Comparison of ENCODE assay signal across 9 cellular contexts in the genomic region with DNA sequence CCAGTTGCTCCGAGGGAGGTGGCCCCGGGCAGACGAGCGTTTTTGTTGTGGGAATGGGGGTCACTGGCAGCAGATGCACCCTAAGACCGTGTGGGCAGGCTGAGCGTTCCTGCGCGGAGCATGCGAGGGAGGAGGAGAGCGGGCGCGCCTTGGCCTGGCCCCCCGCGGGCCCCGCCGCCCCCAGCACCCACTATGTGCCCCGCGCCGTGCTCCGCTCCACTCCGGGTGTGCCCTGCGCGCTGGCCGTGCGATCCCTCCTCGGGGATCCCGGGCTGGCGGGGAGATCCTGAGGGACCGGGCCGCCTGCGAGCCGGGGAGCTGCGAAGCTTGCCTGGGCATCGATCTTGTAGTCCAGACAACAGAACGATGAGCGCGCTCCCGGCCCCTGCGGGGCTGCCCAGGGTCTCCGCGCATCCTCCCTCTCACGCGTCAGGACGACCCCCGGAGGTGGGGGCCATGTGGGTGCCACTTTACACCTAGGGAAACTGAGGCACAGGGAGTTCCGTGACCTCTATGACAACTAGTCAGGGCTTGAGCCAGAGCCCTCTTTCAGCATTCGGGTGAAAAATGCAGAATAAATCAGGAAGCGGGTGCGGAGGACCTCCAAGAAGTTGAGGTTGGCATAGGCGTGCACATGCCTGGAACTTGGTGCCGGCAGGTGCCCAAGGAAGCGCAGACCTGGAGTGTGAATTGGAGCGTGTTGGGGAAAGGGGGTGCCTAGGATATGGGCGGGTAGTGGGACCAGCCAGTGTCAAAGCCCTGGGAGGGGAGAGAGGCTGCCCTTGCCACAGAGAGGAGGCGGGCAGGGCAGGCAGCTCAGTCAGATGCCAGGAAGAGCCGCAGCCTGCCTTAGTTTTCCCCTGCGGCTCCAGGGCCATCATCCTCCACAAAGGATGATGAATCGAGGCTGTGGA. TPM values are rescaled to one million over a fixed set of nuclear protein-coding genes. Genes with fewer than 3 reads are reported as not detected.
DNase-seq lines count a peak whose midpoint lies in the region; ATAC-seq, FAIRE-seq and TF ChIP-seq lines count a peak whose summit lies in the region.
"Had no signal": no experiment of that assay in that cellular context is flagged by ENCODE, and none has a peak within 500 bp of the region (broad histone marks: within the 10 kb centered on the region; RNA-seq: fewer than 3 reads in every experiment).

No MANE protein-coding gene starts in this region.

- POLR2A ChIA-PET in endothelial cell of umbilical vein (lab: Charles Lee): no interaction called here

- no peak for TF ChIP-seq POLR2A in endothelial cell of umbilical vein (IDR thresholded peaks at IDR 0.05; ENCODE audit: low read depth, low read length)

- H3K36me3 Mint-ChIP-seq in natural killer cell treated with Interleukin-12 subunit alpha and Interleukin-12 subunit beta and Interleukin-15 and Interleukin-18, amount 100 ng/mL, for 72 hours: no peaks in the 10 kb centered on the region

- dilution Hi-C loops in endothelial cell of umbilical vein (cut with MboI; ENCODE audit: extremely low pct_ligation_motif_present, low sequenced_read_pairs): no loop called here

- H3K27ac ChIP-seq in SJSA1 (peak overlapping the region; percentile 91), endothelial cell of umbilical vein (ENCODE audit: insufficient read depth, low read depth, low read length) (peak overlapping the region; percentile 88)

- no peaks in the 10 kb centered on the region for H3K9me1 ChIP-seq in endothelial cell of umbilical vein (replicated peaks; ENCODE audit: control insufficient read depth, extremely low read depth, insufficient read depth, low read length)

- no peak for TF ChIP-seq CTCF in endothelial cell of umbilical vein (IDR thresholded peaks at IDR 0.05; ENCODE audit: extremely low read depth in 1 of 2, insufficient read depth in 1 of 2, low read depth in 1 of 2, low read length in 2 of 2)

- peaks cover 0 to 6% of the 10 kb centered on the region in 2 donors for H3K27me3 Mint-ChIP-seq in natural killer cell treated with Interleukin-12 subunit alpha and Interleukin-12 subunit beta and Interleukin-15 and Interleukin-18, amount 100 ng/mL, for 72 hours

- peaks cover 29 to 36% of the 10 kb centered on the region in 2 donors for H3K4me1 Mint-ChIP-seq in natural killer cell treated with Interleukin-12 subunit alpha and Interleukin-12 subunit beta and Interleukin-15 and Interleukin-18, amount 100 ng/mL, for 72 hours (ENCODE audit: low read depth in 2 of 2)

- peaks cover 30% of the 10 kb centered on the region for H3K79me2 ChIP-seq in endothelial cell of umbilical vein (ENCODE audit: control insufficient read depth, insufficient read depth, low read length)

- H3K4me3 ChIP-seq in SJSA1: peak overlapping the region; percentile 76
- H3K4me3 ChIP-seq in endothelial cell of umbilical vein (replicated peaks in 1 of 3; ENCODE audit: insufficient read depth in 1 of 3, low read depth in 1 of 3, low read length in 3 of 3): peak overlapping the region; percentile 49 to 84 (median 75)

- peak overlapping the region; percentile 86 for H2AFZ ChIP-seq in endothelial cell of umbilical vein (ENCODE audit: low read depth, low read length)

- H3K27ac Mint-ChIP-seq in natural killer cell treated with Interleukin-12 subunit alpha and Interleukin-12 subunit beta and Interleukin-15 and Interleukin-18, amount 100 ng/mL, for 72 hours: peak overlapping the region; percentile 58 to 85

- no peaks in the 10 kb centered on the region for H3K9me3 ChIP-seq in SJSA1 (replicated peaks)
- H3K9me3 ChIP-seq in endothelial cell of umbilical vein (replicated peaks; ENCODE audit: control insufficient read depth, insufficient read depth, low read length): no peaks in the 10 kb centered on the region

- peak overlapping the region; percentile 94 for H3K9ac ChIP-seq in endothelial cell of umbilical vein (replicated peaks; ENCODE audit: extremely low read depth, insufficient read depth, low read length)

- no peaks in the 10 kb centered on the region for H3K9me3 Mint-ChIP-seq in natural killer cell treated with Interleukin-12 subunit alpha and Interleukin-12 subunit beta and Interleukin-15 and Interleukin-18, amount 100 ng/mL, for 72 hours

- intact Hi-C loops in endothelial cell of umbilical vein (cut with micrococcal nuclease): no loop called here

- DNase-seq in activated gamma-delta T cell (lab: John Stamatoyannopoulos, UW) (peak; percentile 36), activated gamma-delta T cell treated with Interleukin-2 at 50 U/mL for 16 hours (no peak), SJSA1 (ENCODE audit: low read depth in 1 of 2, low spot score in 2 of 2) (peak in 1 of 2 experiments; percentile 33), endothelial cell of umbilical vein (ENCODE audit: low read depth, low spot score) (peak; percentile 17), OCI-M2 (lab: John Stamatoyannopoulos, UW; ENCODE audit: unreplicated experiment) (no peak), cerebellar cortex (ENCODE audit: low spot score) (no peak)
- no peak for DNase-seq in natural killer cell treated with Interleukin-12 subunit alpha and Interleukin-12 subunit beta and Interleukin-15 and Interleukin-18, amount 100 ng/mL, for 72 hours (ENCODE audit: low spot score)

- H4K20me1 ChIP-seq in endothelial cell of umbilical vein (replicated peaks; ENCODE audit: control insufficient read depth, extremely low read depth, insufficient read depth, low read length): peaks cover 7% of the 10 kb centered on the region

- CTCF ChIA-PET in endothelial cell of umbilical vein (lab: Charles Lee): no interaction called here

- peaks cover 14% of the 10 kb centered on the region for H3K4me1 ChIP-seq in SJSA1 (replicated peaks)
- peaks cover 15% of the 10 kb centered on the region for H3K4me1 ChIP-seq in endothelial cell of umbilical vein (ENCODE audit: control insufficient read depth, extremely low read depth, insufficient read depth, low read length)

- H3K27me3 ChIP-seq in SJSA1 (replicated peaks): peaks cover 9% of the 10 kb centered on the region; the same call in 1 of the 2 replicates
- peaks cover 0 to 6% of the 10 kb centered on the region in 2 experiments for H3K27me3 ChIP-seq in endothelial cell of umbilical vein (ENCODE audit: control insufficient read depth in 2 of 2, insufficient read depth in 2 of 2, low read length in 2 of 2)

- H3K36me3 ChIP-seq in SJSA1: peaks cover 4% of the 10 kb centered on the region
- H3K36me3 ChIP-seq in endothelial cell of umbilical vein (ENCODE audit: control insufficient read depth in 2 of 2, extremely low read depth in 1 of 2, insufficient read depth in 2 of 2, low read length in 2 of 2): no peaks in the 10 kb centered on the region

- H3K4me2 ChIP-seq in endothelial cell of umbilical vein (ENCODE audit: insufficient read depth, low read length): peak overlapping the region; percentile 67

- H3K4me3 Mint-ChIP-seq in natural killer cell treated with Interleukin-12 subunit alpha and Interleukin-12 subunit beta and Interleukin-15 and Interleukin-18, amount 100 ng/mL, for 72 hours: peak overlapping the region; percentile 69

- peak in 1 of 2 donors; percentile 3 for ATAC-seq in natural killer cell treated with Interleukin-12 subunit alpha and Interleukin-12 subunit beta and Interleukin-15 and Interleukin-18, amount 100 ng/mL, for 72 hours
- ATAC-seq in GM21447 (IDR thresholded peaks at IDR 0.05; ENCODE audit: unreplicated experiment): no peak

- BruUV-seq in endothelial cell of umbilical vein (replicated peaks; lab: Mats Ljungman, UMichigan): TSS peak; percentile 55

- no peak for FAIRE-seq in endothelial cell of umbilical vein (lab: Jason Lieb, UNC)
- FAIRE-seq: islet of Langerhans had no signal

TF ChIP-seq in endothelial cell of umbilical vein, 7 proteins besides CTCF, POLR2A, EP300 and RAD21:
- TF ChIP-seq, protein P1, sequence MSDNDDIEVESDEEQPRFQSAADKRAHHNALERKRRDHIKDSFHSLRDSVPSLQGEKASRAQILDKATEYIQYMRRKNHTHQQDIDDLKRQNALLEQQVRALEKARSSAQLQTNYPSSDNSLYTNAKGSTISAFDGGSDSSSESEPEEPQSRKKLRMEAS (IDR thresholded peaks at IDR 0.05; ENCODE audit: insufficient read depth, insufficient read length): no peak
- no peak for TF ChIP-seq POLR2AphosphoS5 (IDR thresholded peaks at IDR 0.05; ENCODE audit: insufficient read depth, low read depth, low read length)
- no peak for TF ChIP-seq JUN (IDR thresholded peaks at IDR 0.05; ENCODE audit: borderline replicate concordance, insufficient read depth, insufficient read length, low read depth)
- TF ChIP-seq GATA2 (IDR thresholded peaks at IDR 0.05; ENCODE audit: insufficient read depth, insufficient read length, low read depth, low read length): no peak
- TF ChIP-seq MYC (IDR thresholded peaks at IDR 0.05; ENCODE audit: low read depth, low read length): no peak
- TF ChIP-seq FOS (IDR thresholded peaks at IDR 0.05; ENCODE audit: borderline replicate concordance, insufficient read depth, low read length): no peak
- TF ChIP-seq EZH2 (IDR thresholded peaks at IDR 0.05; ENCODE audit: borderline replicate concordance, low read depth, low read length, severe bottlenecking): no peak

RNA-seq across cellular contexts. Expression of gene KMT5B, which starts 1.3 kb away (rescaled TPM):
- 57.2 and 58.8 TPM in 2 replicates for total RNA-seq in SJSA1 (2014; rRNA removed; shearing (Covaris generic))
- total RNA-seq in endothelial cell of umbilical vein: 35.6 and 36.3 TPM in 2 replicates
- 7.1 and 10.1 TPM in 2 replicates for polyA plus RNA-seq in endothelial cell of umbilical vein
- 9.8 and 11.0 TPM in 2 replicates for polyA plus RNA-seq in endothelial cell of umbilical vein (2011; cell fraction: cytosol; rRNA removed)
- polyA plus RNA-seq in endothelial cell of umbilical vein (2011; cell fraction: nucleus; rRNA removed): 36.6 and 46.4 TPM in 2 replicates
- 25.8 and 28.7 TPM in 2 replicates for polyA plus RNA-seq in endothelial cell of umbilical vein (2012)
- polyA minus RNA-seq in endothelial cell of umbilical vein: 16.7 and 23.3 TPM in 2 replicates
- polyA minus RNA-seq in endothelial cell of umbilical vein (2011; cell fraction: cytosol; rRNA and poly(A)+ RNA removed): 15.4 TPM
- 41.8 and 68.3 TPM in 2 replicates for polyA minus RNA-seq in endothelial cell of umbilical vein (2011; cell fraction: nucleus; rRNA and poly(A)+ RNA removed)
- 10 to 100 TPM; 30.6 to 34.4 TPM for total RNA-seq in natural killer cell treated with Interleukin-12 subunit alpha and Interleukin-12 subunit beta and Interleukin-15 and Interleukin-18, amount 100 ng/mL, for 72 hours

RNA-seq across cellular contexts. Expression of gene C11orf24, which starts 57.3 kb away (rescaled TPM):
- total RNA-seq in SJSA1 (2014; rRNA removed; shearing (Covaris generic)): 74.3 and 81.7 TPM in 2 replicates
- total RNA-seq in endothelial cell of umbilical vein: 26.4 and 28.4 TPM in 2 replicates
- 34.1 and 40.4 TPM in 2 replicates for polyA plus RNA-seq in endothelial cell of umbilical vein
- 17.9 and 21.8 TPM in 2 replicates for polyA plus RNA-seq in endothelial cell of umbilical vein (2011; cell fraction: cytosol; rRNA removed)
- polyA plus RNA-seq in endothelial cell of umbilical vein (2011; cell fraction: nucleus; rRNA removed): 10.6 and 11.3 TPM in 2 replicates
- polyA plus RNA-seq in endothelial cell of umbilical vein (2012): 27.8 and 36.3 TPM in 2 replicates
- 14.6 and 17.9 TPM in 2 replicates for polyA minus RNA-seq in endothelial cell of umbilical vein
- 38.0 TPM for polyA minus RNA-seq in endothelial cell of umbilical vein (2011; cell fraction: cytosol; rRNA and poly(A)+ RNA removed)
- 5.2 and 6.5 TPM in 2 replicates for polyA minus RNA-seq in endothelial cell of umbilical vein (2011; cell fraction: nucleus; rRNA and poly(A)+ RNA removed)
- 10 to 100 TPM; 43.0 to 64.8 TPM for total RNA-seq in natural killer cell treated with Interleukin-12 subunit alpha and Interleukin-12 subunit beta and Interleukin-15 and Interleukin-18, amount 100 ng/mL, for 72 hours

Comparison
In these comparisons a context has a peak if more than half of its experiments do, and no peak if none do; other contexts are left out.
1. DNase-seq: peak in activated gamma-delta T cell (single experiment) and endothelial cell of umbilical vein (single experiment); none in activated gamma-delta T cell treated with Interleukin-2 at 50 U/mL for 16 hours (single experiment), natural killer cell treated with Interleukin-12 subunit alpha and Interleukin-12 subunit beta and Interleukin-15 and Interleukin-18, amount 100 ng/mL, for 72 hours (single experiment), OCI-M2 (single experiment) and cerebellar cortex (single experiment).